In genomic region chr11:114161486-114162250, GRCh38 we compare ENCODE assay signal across 11 cellular contexts.
A peak's percentile ranks its signal among the peaks of the same experiment; 100 is the strongest.
DNase-seq lines count a peak whose midpoint lies in the region; ATAC-seq, FAIRE-seq and TF ChIP-seq lines count a peak whose summit lies in the region.
"Had no signal": no experiment of that assay in that cellular context is flagged by ENCODE, and none has a peak within 500 bp of the region (broad histone marks: within the 10 kb centered on the region; RNA-seq: fewer than 3 reads in every experiment).

No MANE protein-coding gene starts in this region.

- FAIRE-seq in kidney (lab: Jason Lieb, UNC) = no peak

- peaks cover 0 to 97% (median 8%) of the 10 kb centered on the region in 11 experiments; a peak in 9 of 22 replicates for H4K20me1 ChIP-seq in BLaER1 treated with 17β-estradiol and CSF1 and Interleukin-3, amounts not matched to agents 10 nM and 100 nM

- no peaks in the 10 kb centered on the region for H3K36me3 ChIP-seq in BLaER1 treated with 17β-estradiol and CSF1 and Interleukin-3, amounts not matched to agents 10 nM and 100 nM
- peaks cover 13% of the 10 kb centered on the region for H3K36me3 ChIP-seq in RWPE2 (ENCODE audit: low read depth)
- peaks cover 3 to 8% of the 10 kb centered on the region in 2 donors for H3K36me3 ChIP-seq in kidney (ENCODE audit: control insufficient read depth in 1 of 2, insufficient read depth in 2 of 2, low read length in 2 of 2)
- H3K36me3 ChIP-seq in skeletal muscle satellite cell (ENCODE audit: insufficient read depth, low read length) = peaks cover 29% of the 10 kb centered on the region

- H3K4me1 Mint-ChIP-seq in activated T-helper 2 cell treated with anti-CD3 and anti-CD28 coated beads, Interferon-gamma antibody, Interleukin-2, Interleukin-4, amounts not matched to agents 10 μg/mL and 5 μg/mL and 100 μg/mL, durations not matched to agents 14 hours and 24 hours and 36 hours (ENCODE audit: low read depth) = peaks cover 58% of the 10 kb centered on the region

- ATAC-seq in RWPE2 (ENCODE audit: low read depth) = no peak
- ATAC-seq: esophagus mucosa, Panc1 had no signal

- no peaks in the 10 kb centered on the region for H3K36me3 Mint-ChIP-seq in activated T-helper 2 cell treated with anti-CD3 and anti-CD28 coated beads, Interferon-gamma antibody, Interleukin-2, Interleukin-4, amounts not matched to agents 10 μg/mL and 5 μg/mL and 100 μg/mL, durations not matched to agents 14 hours and 24 hours and 36 hours (ENCODE audit: low read depth)

- H3K4me2 ChIP-seq in BLaER1 treated with 17β-estradiol and CSF1 and Interleukin-3, amounts not matched to agents 10 nM and 100 nM = peak overlapping the region in 9 of 11 experiments; percentile 31 to 92 (median 77); a peak in 16 of 22 replicates
- H3K4me2 ChIP-seq in skeletal muscle satellite cell (ENCODE audit: low read length) = peak overlapping the region; percentile 73

- no peaks in the 10 kb centered on the region for H3K27me3 Mint-ChIP-seq in activated T-helper 2 cell treated with anti-CD3 and anti-CD28 coated beads, Interferon-gamma antibody, Interleukin-2, Interleukin-4, amounts not matched to agents 10 μg/mL and 5 μg/mL and 100 μg/mL, durations not matched to agents 14 hours and 24 hours and 36 hours (ENCODE audit: low read depth)

- H3K27ac ChIP-seq in BLaER1 treated with 17β-estradiol and CSF1 and Interleukin-3, amounts not matched to agents 10 nM and 100 nM = no peak overlapping the region
- H3K27ac ChIP-seq in RWPE2 (ENCODE audit: poor library complexity, severe bottlenecking) (peak overlapping the region; percentile 99), kidney (ENCODE audit: low read depth in 2 of 2, low read length in 2 of 2) (peak overlapping the region; percentile 83 to 94)

- peaks cover 0 to 92% (median 5%) of the 10 kb centered on the region in 11 experiments; a peak in 11 of 22 replicates for H3K27me3 ChIP-seq in BLaER1 treated with 17β-estradiol and CSF1 and Interleukin-3, amounts not matched to agents 10 nM and 100 nM
- H3K27me3 ChIP-seq in RWPE2 (ENCODE audit: insufficient read depth, poor library complexity, severe bottlenecking) (no peaks in the 10 kb centered on the region), skeletal muscle satellite cell (ENCODE audit: control insufficient read depth, insufficient read depth, low read length) (no peaks in the 10 kb centered on the region)

- TF ChIP-seq CTCF in RWPE2 (IDR thresholded peaks at IDR 0.05; ENCODE audit: poor library complexity, severe bottlenecking) (no peak), kidney (IDR thresholded peaks at IDR 0.05; ENCODE audit: borderline replicate concordance, extremely low read depth, insufficient read depth) (no peak)

- no peaks in the 10 kb centered on the region for H3K9me3 ChIP-seq in BLaER1 treated with 17β-estradiol and CSF1 and Interleukin-3, amounts not matched to agents 10 nM and 100 nM (replicated peaks in 1 of 11)
- H3K9me3 ChIP-seq in RWPE2 (ENCODE audit: severe bottlenecking) (no peaks in the 10 kb centered on the region), kidney (ENCODE audit: control insufficient read depth in 1 of 2, low read length in 2 of 2) (no peaks in the 10 kb centered on the region), skeletal muscle satellite cell (replicated peaks; ENCODE audit: low read length) (no peaks in the 10 kb centered on the region)

- no peaks in the 10 kb centered on the region for H3K9me3 Mint-ChIP-seq in activated T-helper 2 cell treated with anti-CD3 and anti-CD28 coated beads, Interferon-gamma antibody, Interleukin-2, Interleukin-4, amounts not matched to agents 10 μg/mL and 5 μg/mL and 100 μg/mL, durations not matched to agents 14 hours and 24 hours and 36 hours

- intact Hi-C loops in kidney (cut with DNase I) = loop anchor here (10.0 kb wide), 1 partner anchor 97 kb away; no protein-coding TSS in a partner anchor
- intact Hi-C loops in activated T-helper 2 cell treated with anti-CD3 and anti-CD28 coated beads, Interferon-gamma antibody, Interleukin-2, Interleukin-4, amounts not matched to agents 10 μg/mL and 5 μg/mL and 100 μg/mL, durations not matched to agents 14 hours and 24 hours and 36 hours (cut with micrococcal nuclease) = loop anchor here (10.0 kb wide), 2 partner anchors 53 to 57 kb away; no protein-coding TSS in a partner anchor

- H3K4me1 ChIP-seq in BLaER1 treated with 17β-estradiol and CSF1 and Interleukin-3, amounts not matched to agents 10 nM and 100 nM = peaks cover 60 to 99% (median 96%) of the 10 kb centered on the region in 10 experiments
- H3K4me1 ChIP-seq in RWPE2 (ENCODE audit: insufficient read depth, poor library complexity, severe bottlenecking) (peaks cover 74% of the 10 kb centered on the region), kidney (ENCODE audit: control insufficient read depth in 1 of 2, insufficient read depth in 1 of 2, low read depth in 1 of 2, low read length in 2 of 2) (peaks cover 79 to 84% of the 10 kb centered on the region in 2 donors), skeletal muscle satellite cell (ENCODE audit: control insufficient read depth, insufficient read depth, low read length) (peaks cover 90% of the 10 kb centered on the region)

- H3K27ac Mint-ChIP-seq in activated T-helper 2 cell treated with anti-CD3 and anti-CD28 coated beads, Interferon-gamma antibody, Interleukin-2, Interleukin-4, amounts not matched to agents 10 μg/mL and 5 μg/mL and 100 μg/mL, durations not matched to agents 14 hours and 24 hours and 36 hours = no peak overlapping the region

- no peak overlapping the region for H3K9ac ChIP-seq in BLaER1 treated with 17β-estradiol and CSF1 and Interleukin-3, amounts not matched to agents 10 nM and 100 nM
- H3K9ac ChIP-seq in kidney (ENCODE audit: low read length in 2 of 2) (no peak overlapping the region), skeletal muscle satellite cell (ENCODE audit: low read depth, low read length) (peak overlapping the region; percentile 90)

- DNase-seq in RWPE2 (ENCODE audit: low spot score) (no peak), kidney (peak; percentile 65), Kasumi-1 (lab: John Stamatoyannopoulos, UW) (no peak), RPMI8226 (no peak)
- no peak for DNase-seq in activated CD4-positive, CD25-positive, alpha-beta regulatory T cell treated with anti-CD3 and anti-CD28 coated beads, Interleukin-2, amount 50 U/mL, for 72 hours
- no peak for DNase-seq in activated T-helper 2 cell treated with anti-CD3 and anti-CD28 coated beads, Interferon-gamma antibody, Interleukin-2, Interleukin-4, amounts not matched to agents 10 μg/mL and 5 μg/mL and 100 μg/mL, durations not matched to agents 14 hours and 24 hours and 36 hours (ENCODE audit: low spot score)
- DNase-seq: kidney glomerular epithelial cell had no signal

- no peak overlapping the region for H3K4me3 Mint-ChIP-seq in activated T-helper 2 cell treated with anti-CD3 and anti-CD28 coated beads, Interferon-gamma antibody, Interleukin-2, Interleukin-4, amounts not matched to agents 10 μg/mL and 5 μg/mL and 100 μg/mL, durations not matched to agents 14 hours and 24 hours and 36 hours (ENCODE audit: low read depth)

- no peak overlapping the region for H3K4me3 ChIP-seq in BLaER1 treated with 17β-estradiol and CSF1 and Interleukin-3, amounts not matched to agents 10 nM and 100 nM
- H3K4me3 ChIP-seq in RWPE2 (ENCODE audit: severe bottlenecking) (no peak overlapping the region), kidney (ENCODE audit: low read length in 2 of 2) (peak overlapping the region in 1 of 2 donors; percentile 9), skeletal muscle satellite cell (ENCODE audit: low read length) (peak overlapping the region; percentile 42)

Comparison
In these comparisons a context has a peak if more than half of its experiments do, and no peak if none do; other contexts are left out.
1. H3K27ac ChIP-seq: peak in RWPE2 (single experiment) and kidney (2 of 2); none in BLaER1 treated with 17β-estradiol and CSF1 and Interleukin-3, amounts not matched to agents 10 nM and 100 nM (0 of 11).